1 cellular context compared by ENCODE assay signal in genomic region chr16:74742051-74742481, GRCh38.
TF ChIP-seq lines count a peak whose summit lies in the region.

No MANE protein-coding gene starts in this region.

TF ChIP-seq in GM12878, 131 proteins besides CTCF, POLR2A, EP300 and RAD21:
- TF ChIP-seq PML (IDR thresholded peaks at IDR 0.05; ENCODE audit: low read length) (no peak), IKZF1 (conservative IDR thresholded peaks at IDR 0.05) (0 out of 2 replicates have a peak, but pooled peaks have one; percentile 7), PAX8 (IDR thresholded peaks at IDR 0.05) (no peak)
- TF ChIP-seq, protein P1, sequence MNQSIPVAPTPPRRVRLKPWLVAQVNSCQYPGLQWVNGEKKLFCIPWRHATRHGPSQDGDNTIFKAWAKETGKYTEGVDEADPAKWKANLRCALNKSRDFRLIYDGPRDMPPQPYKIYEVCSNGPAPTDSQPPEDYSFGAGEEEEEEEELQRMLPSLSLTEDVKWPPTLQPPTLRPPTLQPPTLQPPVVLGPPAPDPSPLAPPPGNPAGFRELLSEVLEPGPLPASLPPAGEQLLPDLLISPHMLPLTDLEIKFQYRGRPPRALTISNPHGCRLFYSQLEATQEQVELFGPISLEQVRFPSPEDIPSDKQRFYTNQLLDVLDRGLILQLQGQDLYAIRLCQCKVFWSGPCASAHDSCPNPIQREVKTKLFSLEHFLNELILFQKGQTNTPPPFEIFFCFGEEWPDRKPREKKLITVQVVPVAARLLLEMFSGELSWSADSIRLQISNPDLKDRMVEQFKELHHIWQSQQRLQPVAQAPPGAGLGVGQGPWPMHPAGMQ (IDR thresholded peaks at IDR 0.05; ENCODE audit: borderline replicate concordance), result no peak
- TF ChIP-seq, protein P2, sequence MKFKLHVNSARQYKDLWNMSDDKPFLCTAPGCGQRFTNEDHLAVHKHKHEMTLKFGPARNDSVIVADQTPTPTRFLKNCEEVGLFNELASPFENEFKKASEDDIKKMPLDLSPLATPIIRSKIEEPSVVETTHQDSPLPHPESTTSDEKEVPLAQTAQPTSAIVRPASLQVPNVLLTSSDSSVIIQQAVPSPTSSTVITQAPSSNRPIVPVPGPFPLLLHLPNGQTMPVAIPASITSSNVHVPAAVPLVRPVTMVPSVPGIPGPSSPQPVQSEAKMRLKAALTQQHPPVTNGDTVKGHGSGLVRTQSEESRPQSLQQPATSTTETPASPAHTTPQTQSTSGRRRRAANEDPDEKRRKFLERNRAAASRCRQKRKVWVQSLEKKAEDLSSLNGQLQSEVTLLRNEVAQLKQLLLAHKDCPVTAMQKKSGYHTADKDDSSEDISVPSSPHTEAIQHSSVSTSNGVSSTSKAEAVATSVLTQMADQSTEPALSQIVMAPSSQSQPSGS (IDR thresholded peaks at IDR 0.05; ENCODE audit: low read length), result no peak
